28 cellular contexts compared by ENCODE assay signal in genomic region chr18:36269157-36269556, GRCh38.
"Had no signal": no experiment of that assay in that cellular context is flagged by ENCODE, and none has a peak within 500 bp of the region (broad histone marks: within the 10 kb centered on the region; RNA-seq: fewer than 3 reads in every experiment).

No MANE protein-coding gene starts in this region.

- H3K27ac ChIP-seq: stomach, suprapubic skin, testis, thoracic aorta, thyroid gland, tibial artery, tibial nerve, transverse colon, upper lobe of left lung, upper lobe of right lung, uterus, vagina had no signal

- H3K27me3 Mint-ChIP-seq: stimulated activated naive CD8-positive, alpha-beta T cell treated with anti-CD3 and anti-CD28 coated beads, Interleukin-15, amount 100 ng/mL, for 72 hours; type B pancreatic cell had no signal

- H3K9me3 ChIP-seq: stomach, suprapubic skin, testis, thoracic aorta, thyroid gland, tibial artery, tibial nerve, transverse colon, upper lobe of left lung, upper lobe of right lung, uterus, vagina had no signal

- H3K36me3 Mint-ChIP-seq: stimulated activated effector memory CD8-positive, alpha-beta T cell treated with anti-CD3 and anti-CD28 coated beads, Interleukin-12 subunit alpha, Interleukin-12 subunit beta, amount 100 ng/mL, for 72 hours; stimulated activated memory B cell treated with anti-CD40 and anti-IgM and Interleukin-4, amounts not matched to agents 10 μg/mL and 1 μg/mL and 100 μg/mL, for 72 hours; stimulated activated naive B cell treated with anti-CD40 and anti-IgM and Interleukin-4, amounts not matched to agents 10 μg/mL and 1 μg/mL and 100 μg/mL, for 72 hours; type B pancreatic cell had no signal

- H3K27ac Mint-ChIP-seq: stimulated activated effector memory CD8-positive, alpha-beta T cell treated with anti-CD3 and anti-CD28 coated beads, Interleukin-12 subunit alpha, Interleukin-12 subunit beta, amount 100 ng/mL, for 72 hours; stimulated activated memory B cell treated with anti-CD40 and anti-IgM and Interleukin-4, amounts not matched to agents 10 μg/mL and 1 μg/mL and 100 μg/mL, for 72 hours; stimulated activated naive B cell treated with anti-CD40 and anti-IgM and Interleukin-4, amounts not matched to agents 10 μg/mL and 1 μg/mL and 100 μg/mL, for 72 hours; stimulated activated naive CD8-positive, alpha-beta T cell treated with anti-CD3 and anti-CD28 coated beads, Interleukin-15, Interleukin-2, amounts not matched to agents 100 ng/mL and 50 ng/mL, for 24 hours; type B pancreatic cell had no signal

- H3K9me3 Mint-ChIP-seq: stimulated activated effector memory CD8-positive, alpha-beta T cell treated with anti-CD3 and anti-CD28 coated beads, Interleukin-12 subunit alpha, Interleukin-12 subunit beta, amount 100 ng/mL, for 72 hours; stimulated activated memory B cell treated with anti-CD40 and anti-IgM and Interleukin-4, amounts not matched to agents 10 μg/mL and 1 μg/mL and 100 μg/mL, for 72 hours; stimulated activated naive B cell treated with anti-CD40 and anti-IgM and Interleukin-4, amounts not matched to agents 10 μg/mL and 1 μg/mL and 100 μg/mL, for 72 hours; stimulated activated naive CD8-positive, alpha-beta T cell treated with anti-CD3 and anti-CD28 coated beads, Interleukin-15, amount 100 ng/mL, for 72 hours; stimulated activated naive CD8-positive, alpha-beta T cell treated with anti-CD3 and anti-CD28 coated beads, Interleukin-15, Interleukin-2, amounts not matched to agents 100 ng/mL and 50 ng/mL, for 24 hours; type B pancreatic cell had no signal

- H3K27me3 ChIP-seq: stomach, suprapubic skin, testis, thyroid gland, tibial nerve, transverse colon, upper lobe of left lung, upper lobe of right lung, uterus, vagina had no signal

- H3K4me3 Mint-ChIP-seq: stimulated activated effector memory CD8-positive, alpha-beta T cell treated with anti-CD3 and anti-CD28 coated beads, Interleukin-12 subunit alpha, Interleukin-12 subunit beta, amount 100 ng/mL, for 72 hours; stimulated activated memory B cell treated with anti-CD40 and anti-IgM and Interleukin-4, amounts not matched to agents 10 μg/mL and 1 μg/mL and 100 μg/mL, for 72 hours; stimulated activated naive B cell treated with anti-CD40 and anti-IgM and Interleukin-4, amounts not matched to agents 10 μg/mL and 1 μg/mL and 100 μg/mL, for 72 hours; stimulated activated naive CD8-positive, alpha-beta T cell treated with anti-CD3 and anti-CD28 coated beads, Interleukin-15, amount 100 ng/mL, for 72 hours; stimulated activated naive CD8-positive, alpha-beta T cell treated with anti-CD3 and anti-CD28 coated beads, Interleukin-15, Interleukin-2, amounts not matched to agents 100 ng/mL and 50 ng/mL, for 24 hours; type B pancreatic cell had no signal

- DNase-seq: stimulated activated CD4-positive, alpha-beta T cell treated with anti-CD3 and anti-CD28 coated beads, Interleukin-2, amount 100 ng/mL, for 48 hours; stimulated activated CD4-positive, alpha-beta T cell treated with anti-CD3 and anti-CD28 coated beads, Interleukin-4, amount 100 ng/mL, for 1 hour; stimulated activated CD4-positive, alpha-beta T cell treated with anti-CD3 and anti-CD28 coated beads, Interleukin-4, amount 100 ng/mL, for 24 hours; stimulated activated CD4-positive, alpha-beta T cell treated with anti-CD3 and anti-CD28 coated beads, Interleukin-4, amount 100 ng/mL, for 4 hours; stimulated activated CD8-positive, alpha-beta memory T cell treated with anti-CD3 and anti-CD28 coated beads, Interleukin-4, amount 100 ng/mL, for 48 hours; stimulated activated naive B cell treated with anti-CD40 and anti-IgM and Interleukin-4, amounts not matched to agents 10 μg/mL and 1 μg/mL and 100 μg/mL, for 72 hours; stimulated activated naive CD4-positive, alpha-beta T cell; stimulated activated naive CD4-positive, alpha-beta T cell treated with Interleukin-2 at 50 U/mL for 16 hours; stimulated activated naive CD8-positive, alpha-beta T cell treated with anti-CD3 and anti-CD28 coated beads, Interleukin-15, amount 100 ng/mL, for 72 hours; stimulated activated naive CD8-positive, alpha-beta T cell treated with anti-CD3 and anti-CD28 coated beads, Interleukin-15, Interleukin-2, amounts not matched to agents 100 U/mL and 50 U/mL, for 24 hours; stomach; substantia nigra; testis; thyroid gland; tibial artery; transverse colon; trophoblast cell; upper lobe of left lung; upper lobe of right lung; uterus had no signal

- ATAC-seq: stimulated activated effector memory CD8-positive, alpha-beta T cell treated with anti-CD3 and anti-CD28 coated beads, Interleukin-12 subunit alpha, Interleukin-12 subunit beta, amount 100 ng/mL, for 72 hours; stimulated activated memory B cell treated with anti-CD40 and anti-IgM and Interleukin-4, amounts not matched to agents 10 μg/mL and 1 μg/mL and 100 μg/mL, for 72 hours; stimulated activated naive B cell treated with anti-CD40 and anti-IgM and Interleukin-4, amounts not matched to agents 10 μg/mL and 1 μg/mL and 100 μg/mL, for 72 hours; stimulated activated naive CD8-positive, alpha-beta T cell treated with anti-CD3 and anti-CD28 coated beads, Interleukin-15, amount 100 ng/mL, for 72 hours; stimulated activated naive CD8-positive, alpha-beta T cell treated with anti-CD3 and anti-CD28 coated beads, Interleukin-15, Interleukin-2, amounts not matched to agents 100 U/mL and 50 U/mL, for 24 hours; upper lobe of right lung had no signal

- H3K36me3 ChIP-seq: stomach, suprapubic skin, thoracic aorta, thyroid gland, tibial artery, tibial nerve, transverse colon, upper lobe of left lung, upper lobe of right lung, uterus, vagina had no signal

- H3K4me1 ChIP-seq: stomach, suprapubic skin, thyroid gland, tibial artery, tibial nerve, transverse colon, upper lobe of left lung, upper lobe of right lung, uterus, vagina had no signal

- H3K4me3 ChIP-seq: stomach, suprapubic skin, testis, thoracic aorta, thyroid gland, tibial artery, tibial nerve, transverse colon, upper lobe of left lung, upper lobe of right lung, uterus, vagina had no signal

- H3K4me1 Mint-ChIP-seq: stimulated activated effector memory CD8-positive, alpha-beta T cell treated with anti-CD3 and anti-CD28 coated beads, Interleukin-12 subunit alpha, Interleukin-12 subunit beta, amount 100 ng/mL, for 72 hours; stimulated activated memory B cell treated with anti-CD40 and anti-IgM and Interleukin-4, amounts not matched to agents 10 μg/mL and 1 μg/mL and 100 μg/mL, for 72 hours; stimulated activated naive B cell treated with anti-CD40 and anti-IgM and Interleukin-4, amounts not matched to agents 10 μg/mL and 1 μg/mL and 100 μg/mL, for 72 hours had no signal
